10 cellular contexts compared by ENCODE assay signal in the genomic region with DNA sequence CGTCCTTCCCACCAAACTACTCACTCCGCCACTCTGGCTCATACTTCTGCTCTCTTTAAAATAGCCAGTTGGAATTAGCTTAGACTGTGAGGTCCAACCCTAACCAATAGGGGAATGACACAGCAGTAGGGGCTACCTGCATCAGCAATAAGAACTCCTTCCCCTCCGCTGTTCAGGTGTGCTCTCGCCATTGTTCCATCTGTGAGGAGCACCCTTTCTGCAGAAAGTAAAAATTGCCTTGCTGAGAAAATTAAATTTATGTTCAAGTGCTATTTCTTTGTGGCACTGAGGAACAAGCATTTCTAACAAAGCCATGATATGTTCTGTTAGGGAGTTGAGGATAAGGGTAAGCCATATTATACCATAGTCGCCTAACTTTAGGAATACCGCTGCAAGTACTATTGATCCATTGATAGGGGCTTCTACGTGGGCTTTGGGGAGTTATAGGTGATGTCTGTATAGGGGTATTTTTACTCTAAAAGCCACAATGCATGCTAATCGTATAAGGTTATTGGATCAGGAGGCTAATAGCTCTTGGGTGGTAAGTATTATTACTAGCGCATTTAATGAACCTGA.
"Had no signal": no experiment of that assay in that cellular context is flagged by ENCODE, and none has a peak within 500 bp of the region (broad histone marks: within the 10 kb centered on the region; RNA-seq: fewer than 3 reads in every experiment).

No MANE protein-coding gene starts in this region.

- H3K27ac Mint-ChIP-seq: GM23338, H9, HFFc6 had no signal

- FAIRE-seq: H1, H54 had no signal

- H3K9ac ChIP-seq: KMS-11 had no signal

- ATAC-seq: GM23338 had no signal

- H3K4me1 Mint-ChIP-seq: GM23338, H9 had no signal

- H3K27ac ChIP-seq: HL-60, KMS-11 had no signal

- H3K4me2 ChIP-seq: GM23338, KMS-11 had no signal

- H2AFZ ChIP-seq: GM23338 had no signal

- H3K4me3 Mint-ChIP-seq: GM23338, H9, HFFc6 had no signal

- DNase-seq: H9, HCEC 1CT, HFFc6, IMR-90, KBM-7 had no signal

- H3K4me3 ChIP-seq: GM23338 had no signal
